In genomic region chr2:95022309-95023221, GRCh38 we compare ENCODE assay signal across 1 cellular context.
A peak's percentile ranks its signal among the peaks of the same experiment; 100 is the strongest.
TF ChIP-seq lines count a peak whose summit lies in the region.

No MANE protein-coding gene starts in this region.

TF ChIP-seq in GM12878, 131 proteins besides CTCF, POLR2A, EP300 and RAD21 (continued from another document):
- TF ChIP-seq ZNF592 (IDR thresholded peaks at IDR 0.05): peak; percentile 29; the same call in 1 of the 2 replicates
- TF ChIP-seq ESRRA (IDR thresholded peaks at IDR 0.05; ENCODE audit: low read length): no peak
- peak; percentile 53; the same call in 1 of the 2 replicates for TF ChIP-seq ZNF24 (IDR thresholded peaks at IDR 0.05)
- peak; percentile 59 for TF ChIP-seq RELA (IDR thresholded peaks at IDR 0.05; ENCODE audit: borderline replicate concordance, partially characterized antibody)
- TF ChIP-seq NR2C2 (IDR thresholded peaks at IDR 0.05; ENCODE audit: borderline replicate concordance, control insufficient read depth, insufficient read length, low read depth): no peak
- 0 out of 2 replicates have a peak, but pooled peaks have one; percentile 8 for TF ChIP-seq ATF2 (IDR thresholded peaks at IDR 0.05; ENCODE audit: low read length)
- TF ChIP-seq POLR2AphosphoS2 (IDR thresholded peaks at IDR 0.05; ENCODE audit: low read depth, low read length): no peak
- TF ChIP-seq MEF2B (IDR thresholded peaks at IDR 0.05; ENCODE audit: partially characterized antibody, poor library complexity, severe bottlenecking): peak; percentile 98
- TF ChIP-seq RB1 (IDR thresholded peaks at IDR 0.05; ENCODE audit: borderline replicate concordance): 0 out of 2 replicates have a peak, but pooled peaks have one; percentile 41
- TF ChIP-seq MTA2 (IDR thresholded peaks at IDR 0.05; ENCODE audit: low read depth): no peak
- peak; percentile 70 for TF ChIP-seq SPI1 (IDR thresholded peaks at IDR 0.05; ENCODE audit: borderline replicate concordance, insufficient read depth, low read depth, low read length)
- peak; percentile 15 to 32; a peak in 2 of 4 replicates for TF ChIP-seq BHLHE40 (IDR thresholded peaks at IDR 0.05; ENCODE audit: borderline replicate concordance in 1 of 2, low read depth in 2 of 2, low read length in 1 of 2)
- TF ChIP-seq, protein P1, sequence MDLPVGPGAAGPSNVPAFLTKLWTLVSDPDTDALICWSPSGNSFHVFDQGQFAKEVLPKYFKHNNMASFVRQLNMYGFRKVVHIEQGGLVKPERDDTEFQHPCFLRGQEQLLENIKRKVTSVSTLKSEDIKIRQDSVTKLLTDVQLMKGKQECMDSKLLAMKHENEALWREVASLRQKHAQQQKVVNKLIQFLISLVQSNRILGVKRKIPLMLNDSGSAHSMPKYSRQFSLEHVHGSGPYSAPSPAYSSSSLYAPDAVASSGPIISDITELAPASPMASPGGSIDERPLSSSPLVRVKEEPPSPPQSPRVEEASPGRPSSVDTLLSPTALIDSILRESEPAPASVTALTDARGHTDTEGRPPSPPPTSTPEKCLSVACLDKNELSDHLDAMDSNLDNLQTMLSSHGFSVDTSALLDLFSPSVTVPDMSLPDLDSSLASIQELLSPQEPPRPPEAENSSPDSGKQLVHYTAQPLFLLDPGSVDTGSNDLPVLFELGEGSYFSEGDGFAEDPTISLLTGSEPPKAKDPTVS (IDR thresholded peaks at IDR 0.05; ENCODE audit: low read depth, low read length): no peak
- 0 out of 2 replicates have a peak, but pooled peaks have one; percentile 5 for TF ChIP-seq PAX5 (IDR thresholded peaks at IDR 0.05; ENCODE audit: borderline replicate concordance, low read depth, low read length)
- TF ChIP-seq SMARCA5 (IDR thresholded peaks at IDR 0.05): peak; percentile 77; the same call in 1 of the 2 replicates
- TF ChIP-seq SMC3 (IDR thresholded peaks at IDR 0.05; ENCODE audit: borderline replicate concordance, low read length): peak; percentile 97
- TF ChIP-seq BACH1 (IDR thresholded peaks at IDR 0.05; ENCODE audit: borderline replicate concordance): no peak
- TF ChIP-seq, protein P2, sequence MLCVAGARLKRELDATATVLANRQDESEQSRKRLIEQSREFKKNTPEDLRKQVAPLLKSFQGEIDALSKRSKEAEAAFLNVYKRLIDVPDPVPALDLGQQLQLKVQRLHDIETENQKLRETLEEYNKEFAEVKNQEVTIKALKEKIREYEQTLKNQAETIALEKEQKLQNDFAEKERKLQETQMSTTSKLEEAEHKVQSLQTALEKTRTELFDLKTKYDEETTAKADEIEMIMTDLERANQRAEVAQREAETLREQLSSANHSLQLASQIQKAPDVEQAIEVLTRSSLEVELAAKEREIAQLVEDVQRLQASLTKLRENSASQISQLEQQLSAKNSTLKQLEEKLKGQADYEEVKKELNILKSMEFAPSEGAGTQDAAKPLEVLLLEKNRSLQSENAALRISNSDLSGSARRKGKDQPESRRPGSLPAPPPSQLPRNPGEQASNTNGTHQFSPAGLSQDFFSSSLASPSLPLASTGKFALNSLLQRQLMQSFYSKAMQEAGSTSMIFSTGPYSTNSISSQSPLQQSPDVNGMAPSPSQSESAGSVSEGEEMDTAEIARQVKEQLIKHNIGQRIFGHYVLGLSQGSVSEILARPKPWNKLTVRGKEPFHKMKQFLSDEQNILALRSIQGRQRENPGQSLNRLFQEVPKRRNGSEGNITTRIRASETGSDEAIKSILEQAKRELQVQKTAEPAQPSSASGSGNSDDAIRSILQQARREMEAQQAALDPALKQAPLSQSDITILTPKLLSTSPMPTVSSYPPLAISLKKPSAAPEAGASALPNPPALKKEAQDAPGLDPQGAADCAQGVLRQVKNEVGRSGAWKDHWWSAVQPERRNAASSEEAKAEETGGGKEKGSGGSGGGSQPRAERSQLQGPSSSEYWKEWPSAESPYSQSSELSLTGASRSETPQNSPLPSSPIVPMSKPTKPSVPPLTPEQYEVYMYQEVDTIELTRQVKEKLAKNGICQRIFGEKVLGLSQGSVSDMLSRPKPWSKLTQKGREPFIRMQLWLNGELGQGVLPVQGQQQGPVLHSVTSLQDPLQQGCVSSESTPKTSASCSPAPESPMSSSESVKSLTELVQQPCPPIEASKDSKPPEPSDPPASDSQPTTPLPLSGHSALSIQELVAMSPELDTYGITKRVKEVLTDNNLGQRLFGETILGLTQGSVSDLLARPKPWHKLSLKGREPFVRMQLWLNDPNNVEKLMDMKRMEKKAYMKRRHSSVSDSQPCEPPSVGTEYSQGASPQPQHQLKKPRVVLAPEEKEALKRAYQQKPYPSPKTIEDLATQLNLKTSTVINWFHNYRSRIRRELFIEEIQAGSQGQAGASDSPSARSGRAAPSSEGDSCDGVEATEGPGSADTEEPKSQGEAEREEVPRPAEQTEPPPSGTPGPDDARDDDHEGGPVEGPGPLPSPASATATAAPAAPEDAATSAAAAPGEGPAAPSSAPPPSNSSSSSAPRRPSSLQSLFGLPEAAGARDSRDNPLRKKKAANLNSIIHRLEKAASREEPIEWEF (IDR thresholded peaks at IDR 0.05; ENCODE audit: insufficient replicate concordance, low read depth, low read length): peak; percentile 86
- TF ChIP-seq LARP7 (IDR thresholded peaks at IDR 0.05): peak; percentile 49; the same call in 1 of the 2 replicates
- peak; percentile 22; the same call in 1 of the 2 replicates for TF ChIP-seq IKZF1 (conservative IDR thresholded peaks at IDR 0.05)
- no peak for TF ChIP-seq SREBF1 (IDR thresholded peaks at IDR 0.05; ENCODE audit: low read length)
- TF ChIP-seq ATF7 (IDR thresholded peaks at IDR 0.05; ENCODE audit: low read depth): peak; percentile 61
- no peak for TF ChIP-seq IRF3 (IDR thresholded peaks at IDR 0.05)
- TF ChIP-seq FOXK2 (IDR thresholded peaks at IDR 0.05): no peak
